ENCODE assay signal across 13 cellular contexts in genomic region chr2:161995553-161996016, GRCh38.
DNase-seq lines count a peak whose midpoint lies in the region; ATAC-seq, FAIRE-seq and TF ChIP-seq lines count a peak whose summit lies in the region.
"Had no signal": no experiment of that assay in that cellular context is flagged by ENCODE, and none has a peak within 500 bp of the region (broad histone marks: within the 10 kb centered on the region; RNA-seq: fewer than 3 reads in every experiment).

No MANE protein-coding gene starts in this region.

- in situ Hi-C loops in K562 (cut with MboI), result no loop called here

- H3K27me3 Mint-ChIP-seq in activated T-cell treated with anti-CD3 and anti-CD28 coated beads, Interleukin-2, amount 50 U/mL, for 24 hours, result no peaks in the 10 kb centered on the region

- no peaks in the 10 kb centered on the region for H3K79me2 ChIP-seq in K562 (ENCODE audit: control insufficient read depth, insufficient read depth, low read length)

- DNase-seq in activated T-cell treated with anti-CD3 and anti-CD28 coated beads, Interleukin-2, amount 50 U/mL, for 24 hours, result no peak
- DNase-seq in activated T-cell treated with anti-CD3 and anti-CD28 coated beads for 4 hours (no peak), NCI-H446 (lab: John Stamatoyannopoulos, UW) (peak; percentile 46 to 66), K562 (ENCODE audit: extremely low read depth in 1 of 4, low spot score in 3 of 4) (no peak), SW 1271 (lab: John Stamatoyannopoulos, UW) (no peak), omental fat pad (ENCODE audit: low spot score) (no peak)
- DNase-seq in stimulated activated effector memory CD8-positive, alpha-beta T cell treated with anti-CD3 and anti-CD28 coated beads, Interleukin-12 subunit alpha, Interleukin-12 subunit beta, amount 100 ng/mL, for 72 hours (ENCODE audit: low spot score in 2 of 2), result no peak
- DNase-seq: NCI-H187 treated with DMSO at 0.1 percent for 48 hours had no signal

- no peaks in the 10 kb centered on the region for H3K4me1 ChIP-seq in K562 (replicated peaks in 1 of 2; ENCODE audit: control insufficient read depth in 2 of 2, insufficient read depth in 2 of 2, low read length in 2 of 2)

- POLR2A ChIA-PET in K562 (lab: Yijun Ruan, JAX), result no interaction called here

- H3K4me2 ChIP-seq in K562 (ENCODE audit: insufficient read depth, low read length), result no peak overlapping the region

- peaks cover 66% of the 10 kb centered on the region for H3K4me1 Mint-ChIP-seq in activated T-cell treated with anti-CD3 and anti-CD28 coated beads, Interleukin-2, amount 50 U/mL, for 24 hours (ENCODE audit: low read depth)
- H3K4me1 Mint-ChIP-seq in stimulated activated effector memory CD8-positive, alpha-beta T cell treated with anti-CD3 and anti-CD28 coated beads, Interleukin-12 subunit alpha, Interleukin-12 subunit beta, amount 100 ng/mL, for 72 hours, result peaks cover 63% of the 10 kb centered on the region

- H3K27ac Mint-ChIP-seq in activated T-cell treated with anti-CD3 and anti-CD28 coated beads, Interleukin-2, amount 50 U/mL, for 24 hours, result peak overlapping the region; percentile 87
- H3K27ac Mint-ChIP-seq in stimulated activated effector memory CD8-positive, alpha-beta T cell treated with anti-CD3 and anti-CD28 coated beads, Interleukin-12 subunit alpha, Interleukin-12 subunit beta, amount 100 ng/mL, for 72 hours, result peak overlapping the region; percentile 95

- TF ChIP-seq RAD21 in K562 (CRISPR knock-in tag; conservative IDR thresholded peaks at IDR 0.05 in 1 of 2, IDR thresholded peaks at IDR 0.05 in 1 of 2), result no peak

- no peak for TF ChIP-seq POLR2A in K562 (conservative IDR thresholded peaks at IDR 0.05)

- peaks cover 69% of the 10 kb centered on the region for H3K36me3 Mint-ChIP-seq in activated T-cell treated with anti-CD3 and anti-CD28 coated beads, Interleukin-2, amount 50 U/mL, for 24 hours (ENCODE audit: low read depth)
- H3K36me3 Mint-ChIP-seq in stimulated activated effector memory CD8-positive, alpha-beta T cell treated with anti-CD3 and anti-CD28 coated beads, Interleukin-12 subunit alpha, Interleukin-12 subunit beta, amount 100 ng/mL, for 72 hours, result peaks cover 81% of the 10 kb centered on the region

- no peak overlapping the region for H3K27ac ChIP-seq in K562 (ENCODE audit: extremely low read depth, low read depth, low read length)
- H3K27ac ChIP-seq: SK-N-MC had no signal

- no peak for TF ChIP-seq CTCF in K562 (IDR thresholded peaks at IDR 0.05 in 2 of 3, conservative IDR thresholded peaks at IDR 0.05 in 1 of 3; ENCODE audit: insufficient read depth in 2 of 3, low read depth in 1 of 3, low read length in 3 of 3)
- no peak for TF ChIP-seq CTCF in omental fat pad (IDR thresholded peaks at IDR 0.05)

- H4K20me1 ChIP-seq in K562 (replicated peaks; ENCODE audit: control insufficient read depth, insufficient read depth, low read length), result no peaks in the 10 kb centered on the region

- no peak for FAIRE-seq in K562 (lab: Jason Lieb, UNC)
- FAIRE-seq: D721Med, H54, keratinocyte had no signal

- CTCF ChIA-PET in K562 (lab: Yijun Ruan, JAX; ENCODE audit: low intra/inter-chr PET ratio), result no interaction called here

- H3K9me1 ChIP-seq in K562 (ENCODE audit: control insufficient read depth, insufficient read depth, low read length), result no peaks in the 10 kb centered on the region

- no peak overlapping the region for H2AFZ ChIP-seq in K562 (ENCODE audit: low read depth, low read length)

- ATAC-seq in K562, result no peak
- ATAC-seq in stimulated activated effector memory CD8-positive, alpha-beta T cell treated with anti-CD3 and anti-CD28 coated beads, Interleukin-12 subunit alpha, Interleukin-12 subunit beta, amount 100 ng/mL, for 72 hours, result peak; percentile 64
- ATAC-seq in HG03439 (IDR thresholded peaks at IDR 0.05; ENCODE audit: unreplicated experiment), result no peak
- no peak for ATAC-seq in omental fat pad (ENCODE audit: low FRiP score)

- H3K9ac ChIP-seq in K562 (ENCODE audit: insufficient read depth in 1 of 2, low read depth in 2 of 2, low read length in 2 of 2), result no peak overlapping the region

- no peak overlapping the region for H3K4me3 ChIP-seq in K562
- H3K4me3 ChIP-seq: SK-N-MC had no signal

- BruUV-seq in K562 (replicated peaks; lab: Mats Ljungman, UMichigan), result no TSS peak

- no peak for TF ChIP-seq EP300 in K562 (IDR thresholded peaks at IDR 0.05; ENCODE audit: low read length)

- H3K9me3 ChIP-seq in K562 (replicated peaks; ENCODE audit: control insufficient read depth, insufficient read depth, low read depth, low read length), result no peaks in the 10 kb centered on the region

- H3K9me3 Mint-ChIP-seq in activated T-cell treated with anti-CD3 and anti-CD28 coated beads, Interleukin-2, amount 50 U/mL, for 24 hours, result no peaks in the 10 kb centered on the region
- no peaks in the 10 kb centered on the region for H3K9me3 Mint-ChIP-seq in stimulated activated effector memory CD8-positive, alpha-beta T cell treated with anti-CD3 and anti-CD28 coated beads, Interleukin-12 subunit alpha, Interleukin-12 subunit beta, amount 100 ng/mL, for 72 hours

- intact Hi-C loops in K562 (cut with micrococcal nuclease), result no loop called here

- no peaks in the 10 kb centered on the region for H3K27me3 ChIP-seq in K562 (ENCODE audit: control insufficient read depth in 2 of 2, insufficient read depth in 2 of 2, low read length in 2 of 2)

- peak overlapping the region; percentile 69 for H3K4me3 Mint-ChIP-seq in activated T-cell treated with anti-CD3 and anti-CD28 coated beads, Interleukin-2, amount 50 U/mL, for 24 hours
- peak overlapping the region; percentile 71 for H3K4me3 Mint-ChIP-seq in stimulated activated effector memory CD8-positive, alpha-beta T cell treated with anti-CD3 and anti-CD28 coated beads, Interleukin-12 subunit alpha, Interleukin-12 subunit beta, amount 100 ng/mL, for 72 hours

- no peaks in the 10 kb centered on the region for H3K36me3 ChIP-seq in K562 (ENCODE audit: control insufficient read depth, insufficient read depth, low read length)

TF ChIP-seq in K562, 482 proteins besides CTCF, POLR2A, EP300 and RAD21:
- TF ChIP-seq ZNF253 (CRISPR knock-in tag; conservative IDR thresholded peaks at IDR 0.05) (no peak), RFX1 (IDR thresholded peaks at IDR 0.05) (peak; percentile 43)

Comparison
In these comparisons a context has a peak if more than half of its experiments do, and no peak if none do; other contexts are left out.
1. DNase-seq: peak in NCI-H446 (2 of 2); none in activated T-cell treated with anti-CD3 and anti-CD28 coated beads, Interleukin-2, amount 50 U/mL, for 24 hours (single experiment), activated T-cell treated with anti-CD3 and anti-CD28 coated beads for 4 hours (single experiment), K562 (0 of 4), stimulated activated effector memory CD8-positive, alpha-beta T cell treated with anti-CD3 and anti-CD28 coated beads, Interleukin-12 subunit alpha, Interleukin-12 subunit beta, amount 100 ng/mL, for 72 hours (0 of 2), SW 1271 (0 of 2) and omental fat pad (single experiment).